ENCODE assay signal across 20 cellular contexts in genomic region chr6:132728616-132729015, GRCh38. TPM values are rescaled to one million over a fixed set of nuclear protein-coding genes. Genes with fewer than 3 reads are reported as not detected.
A peak's percentile ranks its signal among the peaks of the same experiment; 100 is the strongest.
DNase-seq lines count a peak whose midpoint lies in the region; ATAC-seq and TF ChIP-seq lines count a peak whose summit lies in the region.
"Had no signal": no experiment of that assay in that cellular context is flagged by ENCODE, and none has a peak within 500 bp of the region (broad histone marks: within the 10 kb centered on the region; RNA-seq: fewer than 3 reads in every experiment).

No MANE protein-coding gene starts in this region.

- peak; percentile 2 for DNase-seq in DMS53 (lab: John Stamatoyannopoulos, UW)
- no peak for DNase-seq in DMS53 treated with DMSO at 0.1 percent for 48 hours (lab: John Stamatoyannopoulos, UW; ENCODE audit: unreplicated experiment)
- no peak for DNase-seq in LNCaP clone FGC (ENCODE audit: low read depth)
- DNase-seq in endothelial cell (ENCODE audit: low spot score): peak; percentile 11
- no peak for DNase-seq in left lung
- DNase-seq in stimulated activated naive CD8-positive, alpha-beta T cell treated with anti-CD3 and anti-CD28 coated beads, Interleukin-15, amount 100 ng/mL, for 72 hours: no peak
- DNase-seq: 8988T, amniotic stem cell, NCI-H1930, NCI-H446, Right ventricle myocardium superior, T-helper 1 cell had no signal

- peaks cover 1% of the 10 kb centered on the region for H3K27me3 Mint-ChIP-seq in endothelial cell (ENCODE audit: unreplicated experiment)
- no peaks in the 10 kb centered on the region for H3K27me3 Mint-ChIP-seq in stimulated activated naive CD8-positive, alpha-beta T cell treated with anti-CD3 and anti-CD28 coated beads, Interleukin-15, amount 100 ng/mL, for 72 hours

- TF ChIP-seq CTCF in LNCaP clone FGC (IDR thresholded peaks at IDR 0.05; ENCODE audit: control insufficient read depth, extremely low read depth, insufficient read depth) (0 out of 2 replicates have a peak, but pooled peaks have one; percentile 6), endothelial cell (IDR thresholded peaks at IDR 0.05; ENCODE audit: unreplicated experiment) (peak; percentile 15), neutrophil (IDR thresholded peaks at IDR 0.05) (no peak), left lung (IDR thresholded peaks at IDR 0.05) (no peak)

- H3K4me3 ChIP-seq in LNCaP clone FGC (ENCODE audit: low read depth, low read length) (no peak overlapping the region), neutrophil (ENCODE audit: low read depth in 1 of 2, low read length in 1 of 2) (no peak overlapping the region), left lung (no peak overlapping the region)
- H3K4me3 ChIP-seq: BLaER1 treated with 17β-estradiol and CSF1 and Interleukin-3, amounts not matched to agents 10 nM and 100 nM; lung; prostate gland; smooth muscle cell had no signal

- H3K27ac ChIP-seq in neutrophil (peak overlapping the region; percentile 91), left lung (no peak overlapping the region)
- H3K27ac ChIP-seq: BLaER1 treated with 17β-estradiol and CSF1 and Interleukin-3, amounts not matched to agents 10 nM and 100 nM; prostate gland had no signal

- peaks cover 66 to 70% of the 10 kb centered on the region in 2 experiments for H3K4me1 ChIP-seq in neutrophil (ENCODE audit: control insufficient read depth in 1 of 2, insufficient read depth in 1 of 2, low read depth in 1 of 2, low read length in 1 of 2)
- peaks cover 0 to 22% of the 10 kb centered on the region in 2 donors for H3K4me1 ChIP-seq in left lung
- H3K4me1 ChIP-seq: prostate gland had no signal

- H3K9me3 ChIP-seq in neutrophil (peaks cover 5% of the 10 kb centered on the region), left lung (no peaks in the 10 kb centered on the region)
- H3K9me3 ChIP-seq: prostate gland had no signal

- H3K36me3 ChIP-seq in neutrophil (peaks cover 88% of the 10 kb centered on the region), left lung (no peaks in the 10 kb centered on the region)
- H3K36me3 ChIP-seq: prostate gland had no signal

- no peak overlapping the region for H3K4me3 Mint-ChIP-seq in endothelial cell (ENCODE audit: unreplicated experiment)
- no peak overlapping the region for H3K4me3 Mint-ChIP-seq in stimulated activated naive CD8-positive, alpha-beta T cell treated with anti-CD3 and anti-CD28 coated beads, Interleukin-15, amount 100 ng/mL, for 72 hours

- no peaks in the 10 kb centered on the region for H3K36me3 Mint-ChIP-seq in endothelial cell (ENCODE audit: low read depth, unreplicated experiment)

- H3K27me3 ChIP-seq in neutrophil (no peaks in the 10 kb centered on the region), left lung (no peaks in the 10 kb centered on the region)
- H3K27me3 ChIP-seq: BLaER1 treated with 17β-estradiol and CSF1 and Interleukin-3, amounts not matched to agents 10 nM and 100 nM had no signal

- no peaks in the 10 kb centered on the region for H3K9me3 Mint-ChIP-seq in endothelial cell (ENCODE audit: unreplicated experiment)
- H3K9me3 Mint-ChIP-seq in stimulated activated naive CD8-positive, alpha-beta T cell treated with anti-CD3 and anti-CD28 coated beads, Interleukin-15, amount 100 ng/mL, for 72 hours: no peaks in the 10 kb centered on the region

- no peak for ATAC-seq in left lung
- no peak for ATAC-seq in GM18519 (IDR thresholded peaks at IDR 0.05; ENCODE audit: low FRiP score, unreplicated experiment)
- no peak for ATAC-seq in stimulated activated naive CD8-positive, alpha-beta T cell treated with anti-CD3 and anti-CD28 coated beads, Interleukin-15, amount 100 ng/mL, for 72 hours

- no peaks in the 10 kb centered on the region for H3K4me1 Mint-ChIP-seq in endothelial cell (ENCODE audit: unreplicated experiment)
- peaks cover 17% of the 10 kb centered on the region for H3K4me1 Mint-ChIP-seq in stimulated activated naive CD8-positive, alpha-beta T cell treated with anti-CD3 and anti-CD28 coated beads, Interleukin-15, amount 100 ng/mL, for 72 hours

- H3K27ac Mint-ChIP-seq in endothelial cell (ENCODE audit: unreplicated experiment): no peak overlapping the region
- H3K27ac Mint-ChIP-seq in stimulated activated naive CD8-positive, alpha-beta T cell treated with anti-CD3 and anti-CD28 coated beads, Interleukin-15, amount 100 ng/mL, for 72 hours: no peak overlapping the region

- intact Hi-C loops in left lung (cut with DNase I): no loop called here

RNA-seq across cellular contexts. Expression of gene VNN1, which starts 14.8 kb away (rescaled TPM):
- total RNA-seq in endothelial cell (ENCODE audit: unreplicated experiment) (1.5 TPM), left lung (1 to 10 TPM; 1.4 to 10.0 TPM)
- total RNA-seq: temporal lobe had no signal

RNA-seq across cellular contexts. Expression of gene VNN2, which starts 29.1 kb away (rescaled TPM):
- not detected for total RNA-seq in endothelial cell (ENCODE audit: unreplicated experiment)
- 10 to 100 TPM in 1 of 2 donors, 1 to 10 TPM in 1; 4.0 to 58.8 TPM for total RNA-seq in left lung
- total RNA-seq: glomerular endothelial cell, smooth muscle cell had no signal

Comparison
In these comparisons a context has a peak if more than half of its experiments do, and no peak if none do; other contexts are left out.
1. DNase-seq: peak in DMS53 (single experiment) and endothelial cell (single experiment); none in DMS53 treated with DMSO at 0.1 percent for 48 hours (single experiment), LNCaP clone FGC (single experiment), left lung (0 of 2) and stimulated activated naive CD8-positive, alpha-beta T cell treated with anti-CD3 and anti-CD28 coated beads, Interleukin-15, amount 100 ng/mL, for 72 hours (0 of 2).
2. CTCF ChIP-seq: peak in LNCaP clone FGC (single experiment) and endothelial cell (single experiment); none in neutrophil (single experiment) and left lung (0 of 2).